10 cellular contexts compared by ENCODE assay signal in genomic region chr2:204967199-204967995, GRCh38.
DNase-seq lines count a peak whose midpoint lies in the region; ATAC-seq and TF ChIP-seq lines count a peak whose summit lies in the region.
"Had no signal": no experiment of that assay in that cellular context is flagged by ENCODE, and none has a peak within 500 bp of the region (broad histone marks: within the 10 kb centered on the region; RNA-seq: fewer than 3 reads in every experiment).

No MANE protein-coding gene starts in this region.

- H3K9me3 Mint-ChIP-seq in activated naive CD8-positive, alpha-beta T cell treated with anti-CD3 and anti-CD28 coated beads for 36 hours, result peaks cover 4% of the 10 kb centered on the region
- no peaks in the 10 kb centered on the region for H3K9me3 Mint-ChIP-seq in chondrocyte (ENCODE audit: low read depth)

- no peak for ATAC-seq in HG02885 (IDR thresholded peaks at IDR 0.05; ENCODE audit: poor library complexity, unreplicated experiment)

- peaks cover 3% of the 10 kb centered on the region for H3K36me3 Mint-ChIP-seq in activated naive CD8-positive, alpha-beta T cell treated with anti-CD3 and anti-CD28 coated beads for 36 hours
- no peaks in the 10 kb centered on the region for H3K36me3 Mint-ChIP-seq in chondrocyte (ENCODE audit: low read depth)

- peak overlapping the region; percentile 65 for H3K27ac Mint-ChIP-seq in activated naive CD8-positive, alpha-beta T cell treated with anti-CD3 and anti-CD28 coated beads for 36 hours
- H3K27ac Mint-ChIP-seq in chondrocyte (ENCODE audit: unreplicated experiment), result no peak overlapping the region

- DNase-seq in NCI-H524 (lab: John Stamatoyannopoulos, UW) (peak; percentile 17 to 51), NCI-H1930 (lab: John Stamatoyannopoulos, UW) (no peak), chondrocyte (ENCODE audit: low spot score) (no peak), SKM-1 (lab: John Stamatoyannopoulos, UW; ENCODE audit: unreplicated experiment) (no peak)
- peak; percentile 37 for DNase-seq in activated CD4-positive, CD25-positive, alpha-beta regulatory T cell treated with anti-CD3 and anti-CD28 coated beads, Interleukin-2, amount 50 U/mL, for 72 hours
- peak; percentile 17 for DNase-seq in activated naive CD8-positive, alpha-beta T cell treated with anti-CD3 and anti-CD28 coated beads for 36 hours
- DNase-seq in stimulated activated CD4-positive, alpha-beta T cell treated with anti-CD3 and anti-CD28 coated beads, Interleukin-2, amount 100 ng/mL, for 4 hours (ENCODE audit: low read depth), result peak; percentile 26
- DNase-seq: NCI-H1417 treated with DMSO at 0.1 percent for 48 hours, T1000 had no signal

- TF ChIP-seq CTCF in chondrocyte (IDR thresholded peaks at IDR 0.05), result no peak

- H3K4me3 Mint-ChIP-seq in activated naive CD8-positive, alpha-beta T cell treated with anti-CD3 and anti-CD28 coated beads for 36 hours, result peak overlapping the region; percentile 7
- no peak overlapping the region for H3K4me3 Mint-ChIP-seq in chondrocyte (ENCODE audit: unreplicated experiment)

- H3K27me3 Mint-ChIP-seq in activated naive CD8-positive, alpha-beta T cell treated with anti-CD3 and anti-CD28 coated beads for 36 hours, result no peaks in the 10 kb centered on the region
- no peaks in the 10 kb centered on the region for H3K27me3 Mint-ChIP-seq in chondrocyte (ENCODE audit: low read depth)

- H3K4me1 Mint-ChIP-seq in activated naive CD8-positive, alpha-beta T cell treated with anti-CD3 and anti-CD28 coated beads for 36 hours, result peaks cover 38% of the 10 kb centered on the region
- peaks cover 26% of the 10 kb centered on the region for H3K4me1 Mint-ChIP-seq in chondrocyte (ENCODE audit: low read depth)

Comparison
In these comparisons a context has a peak if more than half of its experiments do, and no peak if none do; other contexts are left out.
1. DNase-seq: peak in NCI-H524 (2 of 2), activated CD4-positive, CD25-positive, alpha-beta regulatory T cell treated with anti-CD3 and anti-CD28 coated beads, Interleukin-2, amount 50 U/mL, for 72 hours (single experiment), activated naive CD8-positive, alpha-beta T cell treated with anti-CD3 and anti-CD28 coated beads for 36 hours (single experiment) and stimulated activated CD4-positive, alpha-beta T cell treated with anti-CD3 and anti-CD28 coated beads, Interleukin-2, amount 100 ng/mL, for 4 hours (single experiment); none in NCI-H1930 (0 of 2), chondrocyte (single experiment) and SKM-1 (single experiment).